Comparison of ENCODE assay signal across 10 cellular contexts in genomic region chr10:75542902-75543301, GRCh38.
A peak's percentile ranks its signal among the peaks of the same experiment; 100 is the strongest.
DNase-seq lines count a peak whose midpoint lies in the region; ATAC-seq, FAIRE-seq and TF ChIP-seq lines count a peak whose summit lies in the region.
"Had no signal": no experiment of that assay in that cellular context is flagged by ENCODE, and none has a peak within 500 bp of the region (broad histone marks: within the 10 kb centered on the region; RNA-seq: fewer than 3 reads in every experiment).

No MANE protein-coding gene starts in this region.

- H3K27ac ChIP-seq in pancreas (no peak overlapping the region), prostate gland (no peak overlapping the region)

- no peak overlapping the region for H3K27ac Mint-ChIP-seq in WTC11
- H3K27ac Mint-ChIP-seq: B cell had no signal

- H3K9me3 ChIP-seq in pancreas: no peaks in the 10 kb centered on the region
- H3K9me3 ChIP-seq in prostate gland: no peaks in the 10 kb centered on the region

- no peak for FAIRE-seq in pancreas (lab: Jason Lieb, UNC)

- POLR2A ChIA-PET in WTC11 (lab: Charles Lee): no interaction called here

- CTCF ChIA-PET in WTC11 (lab: Charles Lee): interaction anchor here (2.1 kb wide), 1 partner anchor 51 kb away, joined by 7 read pairs; no protein-coding TSS in a partner anchor

- no peaks in the 10 kb centered on the region for H3K27me3 ChIP-seq in pancreas
- no peaks in the 10 kb centered on the region for H3K27me3 ChIP-seq in prostate gland (replicated peaks; ENCODE audit: insufficient read depth)

- intact Hi-C loops in pancreas (cut with DNase I): no loop called here
- intact Hi-C loops in prostate gland (cut with DNase I): no loop called here

- no peaks in the 10 kb centered on the region for H3K9me3 Mint-ChIP-seq in WTC11

- ATAC-seq in WTC11 (peak; percentile 37; the same call in 1 of the 2 replicates), pancreas (peak; percentile 50 to 82 (median 78)), GM21515 (IDR thresholded peaks at IDR 0.05; ENCODE audit: unreplicated experiment) (no peak), HG03460 (IDR thresholded peaks at IDR 0.05; ENCODE audit: unreplicated experiment) (no peak), esophagus mucosa (no peak)

- WGBS in pancreas, 2 donors: 52 to 61% methylated on average over 7 of the region's 7 CpGs
- WGBS in prostate gland: 70% methylated on average over 7 of the region's 7 CpGs

- TF ChIP-seq CTCF in AG10803 (conservative IDR thresholded peaks at IDR 0.05; ENCODE audit: low read length) (0 out of 2 replicates have a peak, but pooled peaks have one; percentile 5), WTC11 (IDR thresholded peaks at IDR 0.05) (no peak), foreskin fibroblast (IDR thresholded peaks at IDR 0.05; ENCODE audit: low read depth, low read length) (no peak), pancreas (IDR thresholded peaks at IDR 0.05) (no peak), prostate gland (IDR thresholded peaks at IDR 0.05) (no peak)

- DNase-seq in AG10803 (ENCODE audit: low read depth) (peak; percentile 97), WTC11 (ENCODE audit: low spot score) (no peak), foreskin fibroblast (peak; percentile 44 to 82), pancreas (peak in 3 of 6 donors; percentile 13 to 45 (median 25)), prostate gland (ENCODE audit: low spot score) (no peak)
- DNase-seq: NCI-H1417 treated with DMSO at 0.1 percent for 48 hours had no signal

- H3K4me1 Mint-ChIP-seq in WTC11: peaks cover 54% of the 10 kb centered on the region
- H3K4me1 Mint-ChIP-seq: B cell had no signal

- no peak overlapping the region for H3K4me3 ChIP-seq in AG10803 (ENCODE audit: low read length)
- no peak overlapping the region for H3K4me3 ChIP-seq in foreskin fibroblast (ENCODE audit: low read depth in 1 of 2, low read length in 2 of 2)
- H3K4me3 ChIP-seq in pancreas: no peak overlapping the region
- H3K4me3 ChIP-seq in prostate gland: no peak overlapping the region

- peaks cover 8% of the 10 kb centered on the region for H3K27me3 Mint-ChIP-seq in WTC11 (ENCODE audit: low read depth)

- TF ChIP-seq POLR2A in prostate gland (IDR thresholded peaks at IDR 0.05): no peak

- no peaks in the 10 kb centered on the region for H3K36me3 Mint-ChIP-seq in WTC11

- peaks cover 0 to 9% (median 0%) of the 10 kb centered on the region in 3 donors for H3K4me1 ChIP-seq in pancreas
- no peaks in the 10 kb centered on the region for H3K4me1 ChIP-seq in prostate gland (replicated peaks)

- H3K36me3 ChIP-seq in pancreas (no peaks in the 10 kb centered on the region), prostate gland (no peaks in the 10 kb centered on the region)

- H3K4me3 Mint-ChIP-seq in WTC11: no peak overlapping the region
- H3K4me3 Mint-ChIP-seq: B cell had no signal

TF ChIP-seq in WTC11, 78 proteins besides CTCF, POLR2A, EP300 and RAD21 (continues in another document):
- TF ChIP-seq TEAD4 (CRISPR knock-in tag; IDR thresholded peaks at IDR 0.05): no peak
- TF ChIP-seq ARID4B (CRISPR knock-in tag; IDR thresholded peaks at IDR 0.05; ENCODE audit: borderline replicate concordance): no peak
- TF ChIP-seq E2F4 (CRISPR knock-in tag; IDR thresholded peaks at IDR 0.05; ENCODE audit: borderline replicate concordance, low read depth): no peak
- no peak for TF ChIP-seq FOXP1 (CRISPR knock-in tag; IDR thresholded peaks at IDR 0.05; ENCODE audit: borderline replicate concordance)
- no peak for TF ChIP-seq GTF2I (CRISPR knock-in tag; conservative IDR thresholded peaks at IDR 0.05)
- no peak for TF ChIP-seq ZNF281 (CRISPR knock-in tag; IDR thresholded peaks at IDR 0.05)
- no peak for TF ChIP-seq NR3C1 (CRISPR knock-in tag; conservative IDR thresholded peaks at IDR 0.05; ENCODE audit: low read depth)
- no peak for TF ChIP-seq MLX (CRISPR knock-in tag; IDR thresholded peaks at IDR 0.05)
- no peak for TF ChIP-seq IRF2 (CRISPR knock-in tag; IDR thresholded peaks at IDR 0.05; ENCODE audit: borderline replicate concordance, low read depth)
- TF ChIP-seq ATF3 (CRISPR knock-in tag; conservative IDR thresholded peaks at IDR 0.05): no peak
- no peak for TF ChIP-seq ZNF425 (CRISPR knock-in tag; conservative IDR thresholded peaks at IDR 0.05)

Comparison
In these comparisons a context has a peak if more than half of its experiments do, and no peak if none do; other contexts are left out.
1. DNase-seq: peak in AG10803 (single experiment) and foreskin fibroblast (2 of 2); none in WTC11 (single experiment) and prostate gland (single experiment).
2. ATAC-seq: peak in WTC11 (single experiment) and pancreas (4 of 4); none in GM21515 (single experiment), HG03460 (single experiment) and esophagus mucosa (single experiment).